ENCODE assay signal across 8 cellular contexts in genomic region chr7:55573526-55573925, GRCh38.
DNase-seq lines count a peak whose midpoint lies in the region.
"Had no signal": no experiment of that assay in that cellular context is flagged by ENCODE, and none has a peak within 500 bp of the region (broad histone marks: within the 10 kb centered on the region; RNA-seq: fewer than 3 reads in every experiment).

No MANE protein-coding gene starts in this region.

- peak overlapping the region; percentile 75 for H3K27ac ChIP-seq in effector memory CD4-positive, alpha-beta T cell (ENCODE audit: insufficient read depth, low read length, poor library complexity, severe bottlenecking)
- peak overlapping the region; percentile 83 for H3K27ac ChIP-seq in rectal smooth muscle tissue (ENCODE audit: low read depth, low read length)

- no peaks in the 10 kb centered on the region for H3K36me3 ChIP-seq in effector memory CD4-positive, alpha-beta T cell (ENCODE audit: control insufficient read depth, insufficient read depth, low read length)
- no peaks in the 10 kb centered on the region for H3K36me3 ChIP-seq in rectal smooth muscle tissue (ENCODE audit: control insufficient read depth, insufficient read depth, low read length)
- H3K36me3 ChIP-seq: thyroid gland had no signal

- no peaks in the 10 kb centered on the region for H3K9me3 ChIP-seq in effector memory CD4-positive, alpha-beta T cell (ENCODE audit: control insufficient read depth, low read length)
- H3K9me3 ChIP-seq: thyroid gland had no signal

- H3K27me3 ChIP-seq in effector memory CD4-positive, alpha-beta T cell (replicated peaks; ENCODE audit: control insufficient read depth, insufficient read depth, low read length, poor library complexity, severe bottlenecking): no peaks in the 10 kb centered on the region
- no peaks in the 10 kb centered on the region for H3K27me3 ChIP-seq in rectal smooth muscle tissue (ENCODE audit: control insufficient read depth, insufficient read depth, low read length)
- H3K27me3 ChIP-seq: thyroid gland had no signal

- peak overlapping the region; percentile 69 for H3K4me3 ChIP-seq in effector memory CD4-positive, alpha-beta T cell (ENCODE audit: insufficient read depth, low read depth, low read length, poor library complexity, severe bottlenecking)
- peak overlapping the region; percentile 94 for H3K4me3 ChIP-seq in rectal smooth muscle tissue (ENCODE audit: low read length)

- no peak overlapping the region for H3K9ac ChIP-seq in rectal smooth muscle tissue (ENCODE audit: low read length)

- peaks cover 41% of the 10 kb centered on the region for H3K4me1 ChIP-seq in effector memory CD4-positive, alpha-beta T cell (ENCODE audit: control insufficient read depth, insufficient read depth, low read length, poor library complexity, severe bottlenecking)
- peaks cover 13% of the 10 kb centered on the region for H3K4me1 ChIP-seq in rectal smooth muscle tissue (ENCODE audit: control insufficient read depth, insufficient read depth, low read length)

- DNase-seq in ELR (ENCODE audit: low read depth) (peak; percentile 30), NCI-H526 treated with DMSO at 0.1 percent for 48 hours (lab: John Stamatoyannopoulos, UW) (peak; percentile 30), NCI-H446 (lab: John Stamatoyannopoulos, UW) (no peak), LoVo (ENCODE audit: low spot score) (no peak), iPS-NIHi7 (ENCODE audit: extremely low spot score) (no peak)
- DNase-seq in effector memory CD4-positive, alpha-beta T cell: no peak
- DNase-seq: thyroid gland had no signal

Comparison
In these comparisons a context has a peak if more than half of its experiments do, and no peak if none do; other contexts are left out.
1. DNase-seq: peak in ELR (single experiment) and NCI-H526 treated with DMSO at 0.1 percent for 48 hours (single experiment); none in effector memory CD4-positive, alpha-beta T cell (0 of 3), NCI-H446 (0 of 2), LoVo (single experiment) and iPS-NIHi7 (single experiment).